1 cellular context compared by ENCODE assay signal in the genomic region with DNA sequence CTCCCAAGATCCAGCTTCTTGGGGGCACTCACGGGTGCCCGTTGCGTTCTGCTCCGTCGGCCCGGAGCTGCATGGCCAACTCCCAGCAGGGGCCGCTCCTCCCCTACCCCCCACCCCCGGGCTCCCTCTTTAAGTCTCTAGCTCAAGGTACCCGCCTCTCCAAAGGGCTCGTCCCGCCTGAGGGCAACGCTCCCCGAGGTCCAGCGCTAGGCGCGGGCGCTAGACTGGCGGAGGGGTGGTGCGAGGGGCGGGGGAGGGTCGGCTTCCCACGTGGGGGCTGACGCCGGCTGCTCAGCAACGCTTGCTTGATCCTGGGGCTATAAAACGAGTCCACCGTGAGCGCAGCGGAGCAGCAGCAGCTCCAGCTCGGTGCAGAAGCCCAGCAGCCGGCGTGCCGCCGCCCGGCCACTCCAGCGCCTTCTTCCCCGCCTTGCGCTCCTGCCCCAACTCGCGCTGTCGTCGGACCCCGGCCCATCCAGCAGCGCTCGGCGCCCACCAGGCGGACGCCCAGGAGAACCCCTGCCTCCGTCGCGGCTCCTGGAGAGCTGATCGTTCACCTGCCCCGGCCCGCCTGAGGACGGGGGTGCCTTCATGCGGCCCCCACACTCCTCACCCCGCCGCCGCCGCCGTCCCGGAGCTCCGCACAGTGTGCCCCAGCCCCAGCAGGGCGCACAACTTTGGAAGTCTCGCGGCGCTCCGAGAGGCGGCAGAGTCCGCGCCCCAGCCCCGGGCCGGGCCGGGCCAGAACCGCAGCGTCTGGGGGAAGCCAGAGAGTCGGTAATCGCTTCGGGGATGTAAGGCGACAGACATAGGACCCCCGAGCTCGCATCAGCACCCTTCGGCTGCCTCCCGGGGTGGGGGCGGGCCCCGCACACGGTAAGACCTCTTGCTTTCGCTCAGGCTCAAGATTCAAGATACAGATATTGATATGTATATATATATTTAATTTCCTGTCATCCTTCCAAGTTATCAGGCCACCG.
TF ChIP-seq lines count a peak whose summit lies in the region.

ADRA2A (plus strand) TSS at position 348 of the 980 bp plus-strand sequence. CDS start 968 bp downstream, outside the sequence.

TF ChIP-seq in HEK293, 187 proteins besides CTCF, POLR2A, EP300 and RAD21 (continued from another document and continues in another):
- TF ChIP-seq PRDM6 (tag by site-specific recombination; IDR thresholded peaks at IDR 0.05) (no peak), ZNF175 (tag by site-specific recombination; IDR thresholded peaks at IDR 0.05) (no peak), ZNF311 (tag by site-specific recombination; IDR thresholded peaks at IDR 0.05; ENCODE audit: borderline replicate concordance) (no peak), ZFHX2 (tag by site-specific recombination; conservative IDR thresholded peaks at IDR 0.05) (peak; percentile 63; the same call in 1 of the 2 replicates), ZNF423 (tag by site-specific recombination; IDR thresholded peaks at IDR 0.05) (no peak; the same call in 1 of the 2 replicates), ZNF596 (tag by site-specific recombination; IDR thresholded peaks at IDR 0.05) (no peak), TSHZ1 (tag by site-specific recombination; IDR thresholded peaks at IDR 0.05; ENCODE audit: borderline replicate concordance) (no peak), ZNF76 (tag by site-specific recombination; IDR thresholded peaks at IDR 0.05; ENCODE audit: borderline replicate concordance, low read depth) (no peak), ZNF248 (tag by site-specific recombination; IDR thresholded peaks at IDR 0.05) (no peak), KLF16 (tag by site-specific recombination; IDR thresholded peaks at IDR 0.05) (0 out of 2 replicates have a peak, but pooled peaks have one; percentile 43), ZNF521 (tag by site-specific recombination; IDR thresholded peaks at IDR 0.05) (no peak), ZNF776 (tag by site-specific recombination; IDR thresholded peaks at IDR 0.05; ENCODE audit: borderline replicate concordance) (no peak), ZNF654 (tag by site-specific recombination; IDR thresholded peaks at IDR 0.05; ENCODE audit: low read depth) (no peak), MYNN (tag by site-specific recombination; IDR thresholded peaks at IDR 0.05; ENCODE audit: borderline replicate concordance) (peak; percentile 14; the same call in 1 of the 2 replicates), OVOL3 (tag by site-specific recombination; IDR thresholded peaks at IDR 0.05) (no peak), ZNF707 (tag by site-specific recombination; IDR thresholded peaks at IDR 0.05) (no peak), ZNF341 (tag by site-specific recombination; IDR thresholded peaks at IDR 0.05; ENCODE audit: low read depth) (peak; percentile 57), ZNF510 (tag by site-specific recombination; IDR thresholded peaks at IDR 0.05; ENCODE audit: insufficient replicate concordance) (no peak), ZNF223 (tag by site-specific recombination; IDR thresholded peaks at IDR 0.05) (no peak), GLI2 (tag by site-specific recombination; IDR thresholded peaks at IDR 0.05; ENCODE audit: borderline replicate concordance, low read depth) (no peak), ZNF292 (tag by site-specific recombination; IDR thresholded peaks at IDR 0.05; ENCODE audit: borderline replicate concordance, low read depth) (no peak), ZNF830 (tag by site-specific recombination; IDR thresholded peaks at IDR 0.05; ENCODE audit: low read depth) (no peak), ZSCAN30 (tag by site-specific recombination; IDR thresholded peaks at IDR 0.05) (no peak), ZNF518A (tag by site-specific recombination; conservative IDR thresholded peaks at IDR 0.05; ENCODE audit: low read depth) (no peak), ZSCAN16 (tag by site-specific recombination; IDR thresholded peaks at IDR 0.05) (no peak), ZNF121 (tag by site-specific recombination; IDR thresholded peaks at IDR 0.05) (no peak), ZNF48 (tag by site-specific recombination; IDR thresholded peaks at IDR 0.05) (no peak), YY1 (tag by site-specific recombination; IDR thresholded peaks at IDR 0.05) (no peak), ZNF19 (tag by site-specific recombination; IDR thresholded peaks at IDR 0.05; ENCODE audit: low read depth) (no peak), ZNF366 (tag by site-specific recombination; conservative IDR thresholded peaks at IDR 0.05) (no peak; the same call in 1 of the 2 replicates), ZBTB17 (tag by site-specific recombination; IDR thresholded peaks at IDR 0.05) (peak; percentile 51), ZNF37A (tag by site-specific recombination; IDR thresholded peaks at IDR 0.05) (no peak), MZF1 (tag by site-specific recombination; IDR thresholded peaks at IDR 0.05; ENCODE audit: borderline replicate concordance) (no peak)
- TF ChIP-seq, protein P1, sequence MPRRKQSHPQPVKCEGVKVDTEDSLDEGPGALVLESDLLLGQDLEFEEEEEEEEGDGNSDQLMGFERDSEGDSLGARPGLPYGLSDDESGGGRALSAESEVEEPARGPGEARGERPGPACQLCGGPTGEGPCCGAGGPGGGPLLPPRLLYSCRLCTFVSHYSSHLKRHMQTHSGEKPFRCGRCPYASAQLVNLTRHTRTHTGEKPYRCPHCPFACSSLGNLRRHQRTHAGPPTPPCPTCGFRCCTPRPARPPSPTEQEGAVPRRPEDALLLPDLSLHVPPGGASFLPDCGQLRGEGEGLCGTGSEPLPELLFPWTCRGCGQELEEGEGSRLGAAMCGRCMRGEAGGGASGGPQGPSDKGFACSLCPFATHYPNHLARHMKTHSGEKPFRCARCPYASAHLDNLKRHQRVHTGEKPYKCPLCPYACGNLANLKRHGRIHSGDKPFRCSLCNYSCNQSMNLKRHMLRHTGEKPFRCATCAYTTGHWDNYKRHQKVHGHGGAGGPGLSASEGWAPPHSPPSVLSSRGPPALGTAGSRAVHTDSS (tag by site-specific recombination; IDR thresholded peaks at IDR 0.05), result no peak
- TF ChIP-seq, protein P2, sequence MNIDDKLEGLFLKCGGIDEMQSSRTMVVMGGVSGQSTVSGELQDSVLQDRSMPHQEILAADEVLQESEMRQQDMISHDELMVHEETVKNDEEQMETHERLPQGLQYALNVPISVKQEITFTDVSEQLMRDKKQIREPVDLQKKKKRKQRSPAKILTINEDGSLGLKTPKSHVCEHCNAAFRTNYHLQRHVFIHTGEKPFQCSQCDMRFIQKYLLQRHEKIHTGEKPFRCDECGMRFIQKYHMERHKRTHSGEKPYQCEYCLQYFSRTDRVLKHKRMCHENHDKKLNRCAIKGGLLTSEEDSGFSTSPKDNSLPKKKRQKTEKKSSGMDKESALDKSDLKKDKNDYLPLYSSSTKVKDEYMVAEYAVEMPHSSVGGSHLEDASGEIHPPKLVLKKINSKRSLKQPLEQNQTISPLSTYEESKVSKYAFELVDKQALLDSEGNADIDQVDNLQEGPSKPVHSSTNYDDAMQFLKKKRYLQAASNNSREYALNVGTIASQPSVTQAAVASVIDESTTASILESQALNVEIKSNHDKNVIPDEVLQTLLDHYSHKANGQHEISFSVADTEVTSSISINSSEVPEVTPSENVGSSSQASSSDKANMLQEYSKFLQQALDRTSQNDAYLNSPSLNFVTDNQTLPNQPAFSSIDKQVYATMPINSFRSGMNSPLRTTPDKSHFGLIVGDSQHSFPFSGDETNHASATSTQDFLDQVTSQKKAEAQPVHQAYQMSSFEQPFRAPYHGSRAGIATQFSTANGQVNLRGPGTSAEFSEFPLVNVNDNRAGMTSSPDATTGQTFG (tag by site-specific recombination; IDR thresholded peaks at IDR 0.05; ENCODE audit: borderline replicate concordance), result no peak
- TF ChIP-seq, protein P3, sequence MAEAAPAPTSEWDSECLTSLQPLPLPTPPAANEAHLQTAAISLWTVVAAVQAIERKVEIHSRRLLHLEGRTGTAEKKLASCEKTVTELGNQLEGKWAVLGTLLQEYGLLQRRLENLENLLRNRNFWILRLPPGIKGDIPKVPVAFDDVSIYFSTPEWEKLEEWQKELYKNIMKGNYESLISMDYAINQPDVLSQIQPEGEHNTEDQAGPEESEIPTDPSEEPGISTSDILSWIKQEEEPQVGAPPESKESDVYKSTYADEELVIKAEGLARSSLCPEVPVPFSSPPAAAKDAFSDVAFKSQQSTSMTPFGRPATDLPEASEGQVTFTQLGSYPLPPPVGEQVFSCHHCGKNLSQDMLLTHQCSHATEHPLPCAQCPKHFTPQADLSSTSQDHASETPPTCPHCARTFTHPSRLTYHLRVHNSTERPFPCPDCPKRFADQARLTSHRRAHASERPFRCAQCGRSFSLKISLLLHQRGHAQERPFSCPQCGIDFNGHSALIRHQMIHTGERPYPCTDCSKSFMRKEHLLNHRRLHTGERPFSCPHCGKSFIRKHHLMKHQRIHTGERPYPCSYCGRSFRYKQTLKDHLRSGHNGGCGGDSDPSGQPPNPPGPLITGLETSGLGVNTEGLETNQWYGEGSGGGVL (tag by site-specific recombination; IDR thresholded peaks at IDR 0.05), result peak; percentile 85
- TF ChIP-seq, protein P4, sequence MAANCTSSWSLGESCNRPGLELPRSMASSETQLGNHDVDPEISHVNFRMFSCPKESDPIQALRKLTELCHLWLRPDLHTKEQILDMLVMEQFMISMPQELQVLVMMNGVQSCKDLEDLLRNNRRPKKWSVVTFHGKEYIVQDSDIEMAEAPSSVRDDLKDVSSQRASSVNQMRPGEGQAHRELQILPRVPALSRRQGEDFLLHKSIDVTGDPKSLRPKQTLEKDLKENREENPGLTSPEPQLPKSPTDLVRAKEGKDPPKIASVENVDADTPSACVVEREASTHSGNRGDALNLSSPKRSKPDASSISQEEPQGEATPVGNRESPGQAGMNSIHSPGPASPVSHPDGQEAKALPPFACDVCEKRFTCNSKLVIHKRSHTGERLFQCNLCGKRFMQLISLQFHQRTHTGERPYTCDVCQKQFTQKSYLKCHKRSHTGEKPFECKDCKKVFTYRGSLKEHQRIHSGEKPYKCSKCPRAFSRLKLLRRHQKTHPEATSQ (tag by site-specific recombination; IDR thresholded peaks at IDR 0.05), result no peak
